ENCODE assay signal across 32 cellular contexts in the genomic region with DNA sequence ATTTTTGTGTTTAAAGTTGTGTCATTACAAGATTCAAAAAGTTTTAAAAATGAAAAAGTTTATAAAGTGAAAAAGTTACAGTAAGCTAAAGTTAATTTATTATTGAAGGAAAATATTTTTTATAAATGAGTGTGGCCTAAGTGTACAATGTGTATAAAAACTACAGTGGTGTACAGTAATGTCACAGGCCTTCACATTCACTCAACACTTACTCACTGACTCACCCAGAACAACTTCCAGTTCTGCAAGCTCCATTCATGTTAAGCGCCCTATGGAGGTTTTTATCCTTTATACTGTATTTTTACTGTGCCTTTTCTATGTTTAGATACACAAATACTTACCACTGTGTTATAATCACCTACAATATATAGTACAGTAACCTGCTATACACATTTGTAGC.
DNase-seq lines count a peak whose midpoint lies in the region; ATAC-seq, FAIRE-seq and TF ChIP-seq lines count a peak whose summit lies in the region.
"Had no signal": no experiment of that assay in that cellular context is flagged by ENCODE, and none has a peak within 500 bp of the region (broad histone marks: within the 10 kb centered on the region; RNA-seq: fewer than 3 reads in every experiment).

No MANE protein-coding gene starts in this region.

- no peak overlapping the region for H3K4me3 Mint-ChIP-seq in activated T-cell treated with anti-CD3 and anti-CD28 coated beads, Interleukin-2, amount 50 U/mL, for 24 hours
- H3K4me3 Mint-ChIP-seq: activated naive CD8-positive, alpha-beta T cell treated with anti-CD3 and anti-CD28 coated beads, Interleukin-2, amount 10 ng/mL, durations not matched to agents 7 days and 5 days; activated T-cell treated with anti-CD3 and anti-CD28 coated beads, Interleukin-2, amount 50 U/mL, for 4 hours; CD4-positive, alpha-beta T cell; central memory CD8-positive, alpha-beta T cell; neural progenitor cell; stimulated activated naive CD8-positive, alpha-beta T cell treated with anti-CD3 and anti-CD28 coated beads, Interleukin-15, Interleukin-2, amounts not matched to agents 100 ng/mL and 50 ng/mL, for 24 hours; WTC11 had no signal

- intact Hi-C loops in IMR-90 (cut with micrococcal nuclease): loop anchor here (5.0 kb wide), 1 partner anchor 135 kb away; no protein-coding TSS in a partner anchor

- H4K91ac ChIP-seq in IMR-90 (ENCODE audit: insufficient read depth, low read depth, low read length): no peak overlapping the region

- CTCF ChIA-PET in IMR-90 (lab: Yijun Ruan, JAX): no interaction called here

- POLR2A ChIA-PET in IMR-90 (lab: Charles Lee; ENCODE audit: unreplicated experiment): no interaction called here

- H3K27me3 Mint-ChIP-seq in activated T-cell treated with anti-CD3 and anti-CD28 coated beads, Interleukin-2, amount 50 U/mL, for 24 hours: no peaks in the 10 kb centered on the region
- H3K27me3 Mint-ChIP-seq: CD4-positive, alpha-beta T cell; central memory CD8-positive, alpha-beta T cell; stimulated activated naive CD8-positive, alpha-beta T cell treated with anti-CD3 and anti-CD28 coated beads, Interleukin-15, Interleukin-2, amounts not matched to agents 100 ng/mL and 50 ng/mL, for 24 hours had no signal

- no peak for TF ChIP-seq RAD21 in IMR-90 (IDR thresholded peaks at IDR 0.05; ENCODE audit: low read length)

- no peak overlapping the region for H3K56ac ChIP-seq in IMR-90 (ENCODE audit: extremely low read depth, insufficient read depth, low read length)

- H2BK20ac ChIP-seq in IMR-90 (ENCODE audit: low read depth, low read length): no peak overlapping the region

- H3K23ac ChIP-seq in IMR-90 (ENCODE audit: low read depth, low read length): no peak overlapping the region

- H4K5ac ChIP-seq in IMR-90 (ENCODE audit: low read depth, low read length): no peak overlapping the region

- DNase-seq in AG10803 (ENCODE audit: low read depth): peak; percentile 70
- peak; percentile 79 for DNase-seq in IMR-90
- peak; percentile 76 for DNase-seq in bronchial epithelial cell (ENCODE audit: low read depth)
- DNase-seq in iris pigment epithelial cell (ENCODE audit: low read depth): peak; percentile 67
- DNase-seq in COLO829 (ENCODE audit: low spot score): no peak
- no peak for DNase-seq in activated T-cell treated with anti-CD3 and anti-CD28 coated beads, Interleukin-2, amount 50 U/mL, for 24 hours
- no peak for DNase-seq in tibial nerve (ENCODE audit: low spot score in 2 of 2)
- DNase-seq: activated CD4-positive, alpha-beta T cell treated with anti-CD3 and anti-CD28 coated beads, Interleukin-2, amount 50 U/mL, for 1 hour; activated gamma-delta T cell; activated naive CD8-positive, alpha-beta T cell treated with anti-CD3 and anti-CD28 coated beads, Interleukin-2, amount 10 ng/mL, durations not matched to agents 7 days and 5 days; activated T-cell treated with anti-CD3 and anti-CD28 coated beads, Interleukin-2, amount 50 U/mL, for 4 hours; CD4-positive, alpha-beta T cell; dermis blood vessel endothelial cell; Karpas-422; left lung; mesendoderm; NCI-H446 treated with DMSO at 0.1 percent for 48 hours; NCI-H82; SJCRH30; spleen; stimulated activated CD8-positive, alpha-beta memory T cell treated with anti-CD3 and anti-CD28 coated beads, Interleukin-4, amount 100 ng/mL, for 48 hours; T1000; uterus had no signal

- in situ Hi-C loops in IMR-90 (cut with MboI; ENCODE audit: low sequenced_read_pairs): no loop called here

- no peak overlapping the region for H3K9ac ChIP-seq in IMR-90 (ENCODE audit: low read depth, low read length)
- H3K9ac ChIP-seq: neural progenitor cell had no signal

- H3K79me1 ChIP-seq in IMR-90 (ENCODE audit: low read depth in 1 of 2, low read length in 2 of 2): no peaks in the 10 kb centered on the region

- no peak overlapping the region for H3K4me3 ChIP-seq in AG10803 (ENCODE audit: low read length)
- no peak overlapping the region for H3K4me3 ChIP-seq in IMR-90 (ENCODE audit: insufficient read depth, low read depth, low read length)
- H3K4me3 ChIP-seq in bronchial epithelial cell (ENCODE audit: low read depth, low read length): no peak overlapping the region
- H3K4me3 ChIP-seq in tibial nerve: no peak overlapping the region
- H3K4me3 ChIP-seq: A549, GM12878, left lung, neural progenitor cell, SJCRH30, spleen, thoracic aorta, uterus had no signal

- no peaks in the 10 kb centered on the region for H3K9me3 Mint-ChIP-seq in activated T-cell treated with anti-CD3 and anti-CD28 coated beads, Interleukin-2, amount 50 U/mL, for 24 hours
- H3K9me3 Mint-ChIP-seq: activated naive CD8-positive, alpha-beta T cell treated with anti-CD3 and anti-CD28 coated beads, Interleukin-2, amount 10 ng/mL, durations not matched to agents 7 days and 5 days; activated T-cell treated with anti-CD3 and anti-CD28 coated beads, Interleukin-2, amount 50 U/mL, for 4 hours; CD4-positive, alpha-beta T cell; central memory CD8-positive, alpha-beta T cell; neural progenitor cell; stimulated activated naive CD8-positive, alpha-beta T cell treated with anti-CD3 and anti-CD28 coated beads, Interleukin-15, Interleukin-2, amounts not matched to agents 100 ng/mL and 50 ng/mL, for 24 hours; WTC11 had no signal

- H3K9me3 ChIP-seq in IMR-90 (ENCODE audit: control insufficient read depth, insufficient read depth, low read length) (no peaks in the 10 kb centered on the region), tibial nerve (no peaks in the 10 kb centered on the region)
- H3K9me3 ChIP-seq: A549, left lung, SJCRH30, spleen, thoracic aorta, uterus had no signal

- BruUV-seq in IMR-90 (replicated peaks; lab: Mats Ljungman, UMichigan): no TSS peak

- no peak overlapping the region for H2AFZ ChIP-seq in IMR-90 (replicated peaks; ENCODE audit: low read length, poor library complexity)

- TF ChIP-seq CTCF in AG10803 (conservative IDR thresholded peaks at IDR 0.05; ENCODE audit: low read length) (no peak), IMR-90 (conservative IDR thresholded peaks at IDR 0.05; ENCODE audit: low read depth, low read length) (no peak), bronchial epithelial cell (IDR thresholded peaks at IDR 0.05; ENCODE audit: insufficient read depth, low read length, severe bottlenecking) (no peak), tibial nerve (IDR thresholded peaks at IDR 0.05) (no peak)

- H3K27ac ChIP-seq in IMR-90 (ENCODE audit: insufficient read depth, low read length) (no peak overlapping the region), tibial nerve (no peak overlapping the region)
- H3K27ac ChIP-seq: A549, left lung, neural progenitor cell, SJCRH30, spleen, thoracic aorta, uterus had no signal

- no peak overlapping the region for H2BK120ac ChIP-seq in IMR-90 (ENCODE audit: low read depth, low read length)

- H4K8ac ChIP-seq in IMR-90 (ENCODE audit: low read depth in 2 of 2, low read length in 2 of 2): no peak overlapping the region

- H3K36me3 Mint-ChIP-seq in activated T-cell treated with anti-CD3 and anti-CD28 coated beads, Interleukin-2, amount 50 U/mL, for 24 hours (ENCODE audit: low read depth): no peaks in the 10 kb centered on the region
- H3K36me3 Mint-ChIP-seq: activated naive CD8-positive, alpha-beta T cell treated with anti-CD3 and anti-CD28 coated beads, Interleukin-2, amount 10 ng/mL, durations not matched to agents 7 days and 5 days; neural progenitor cell; WTC11 had no signal

- H3K4me1 Mint-ChIP-seq in activated T-cell treated with anti-CD3 and anti-CD28 coated beads, Interleukin-2, amount 50 U/mL, for 24 hours (ENCODE audit: low read depth): no peaks in the 10 kb centered on the region
- H3K4me1 Mint-ChIP-seq: activated naive CD8-positive, alpha-beta T cell treated with anti-CD3 and anti-CD28 coated beads, Interleukin-2, amount 10 ng/mL, durations not matched to agents 7 days and 5 days; central memory CD8-positive, alpha-beta T cell; neural progenitor cell had no signal

- no peak overlapping the region for H3K4ac ChIP-seq in IMR-90 (ENCODE audit: low read depth, low read length)

- H2BK5ac ChIP-seq in IMR-90 (ENCODE audit: low read depth, low read length, poor library complexity, severe bottlenecking): peak overlapping the region; percentile 95

- no peak overlapping the region for H3K14ac ChIP-seq in IMR-90 (replicated peaks; ENCODE audit: low read depth, low read length)

- H3K36me3 ChIP-seq in IMR-90 (ENCODE audit: control insufficient read depth, insufficient read depth, low read length) (no peaks in the 10 kb centered on the region), bronchial epithelial cell (ENCODE audit: control insufficient read depth, insufficient read depth, low read length) (no peaks in the 10 kb centered on the region), tibial nerve (no peaks in the 10 kb centered on the region)
- H3K36me3 ChIP-seq: left lung, neural progenitor cell, SJCRH30, spleen, thoracic aorta, uterus had no signal

- no peak overlapping the region for H2AK9ac ChIP-seq in IMR-90 (replicated peaks; ENCODE audit: low read depth, low read length, poor library complexity)

- no peak overlapping the region for H3K18ac ChIP-seq in IMR-90 (ENCODE audit: low read depth, low read length)

- no peaks in the 10 kb centered on the region for H4K20me1 ChIP-seq in IMR-90 (ENCODE audit: insufficient read depth, low read length)

- TF ChIP-seq EP300 in tibial nerve (IDR thresholded peaks at IDR 0.05): no peak

- dilution Hi-C loops in IMR-90 (cut with HindIII; ENCODE audit: low sequenced_read_pairs, unreplicated experiment): no loop called here

- no peaks in the 10 kb centered on the region for H3K27me3 ChIP-seq in IMR-90 (ENCODE audit: control insufficient read depth, insufficient read depth, low read length)
- no peaks in the 10 kb centered on the region for H3K27me3 ChIP-seq in bronchial epithelial cell (ENCODE audit: control insufficient read depth, insufficient read depth, low read length)
- H3K27me3 ChIP-seq in tibial nerve: no peaks in the 10 kb centered on the region
- H3K27me3 ChIP-seq: left lung, neural progenitor cell, SJCRH30, spleen, uterus had no signal

- no CpG with 5 or more reads among the region's 1 CpG for WGBS in IMR-90 (ENCODE audit: extremely low coverage in 2 of 2, insufficient read length in 1 of 2), 2 experiments
- WGBS in tibial nerve, 2 donors: 92 to 98% methylated on average over 1 of the region's 1 CpG

- TF ChIP-seq POLR2A in IMR-90 (IDR thresholded peaks at IDR 0.05; ENCODE audit: low read depth, low read length) (no peak), tibial nerve (IDR thresholded peaks at IDR 0.05) (no peak)

- H3K4me1 ChIP-seq in IMR-90 (ENCODE audit: control insufficient read depth, insufficient read depth, low read length): peaks cover 5% of the 10 kb centered on the region
- H3K4me1 ChIP-seq in tibial nerve: no peaks in the 10 kb centered on the region
- H3K4me1 ChIP-seq: A549, left lung, neural progenitor cell, SJCRH30, spleen, uterus had no signal

- no peak overlapping the region; the same call in 2 of the 3 replicates for H2BK15ac ChIP-seq in IMR-90 (ENCODE audit: low read depth, low read length)

- H3K4me2 ChIP-seq in IMR-90 (ENCODE audit: low read depth, low read length): no peak overlapping the region
- H3K4me2 ChIP-seq: A549, neural progenitor cell had no signal

- ATAC-seq in IMR-90 (ENCODE audit: low read depth) (peak; percentile 84), GM21360 (IDR thresholded peaks at IDR 0.05; ENCODE audit: unreplicated experiment) (no peak)
- ATAC-seq: A549; activated T-cell treated with anti-CD3 and anti-CD28 coated beads, Interleukin-2, amount 50 U/mL, for 4 hours; GM12878; HepG2; left lung; WTC11 had no signal

- no peak overlapping the region for H2AK5ac ChIP-seq in IMR-90 (ENCODE audit: low read depth, low read length)

- no peak for FAIRE-seq in bronchial epithelial cell (lab: Jason Lieb, UNC)
- FAIRE-seq: A549, GM12878, HepG2 had no signal

- H3K9me1 ChIP-seq in IMR-90 (ENCODE audit: insufficient read depth, low read length): no peaks in the 10 kb centered on the region

- H3K27ac Mint-ChIP-seq in activated T-cell treated with anti-CD3 and anti-CD28 coated beads, Interleukin-2, amount 50 U/mL, for 24 hours: no peak overlapping the region
- H3K27ac Mint-ChIP-seq: activated naive CD8-positive, alpha-beta T cell treated with anti-CD3 and anti-CD28 coated beads, Interleukin-2, amount 10 ng/mL, durations not matched to agents 7 days and 5 days; CD4-positive, alpha-beta T cell; neural progenitor cell; stimulated activated naive CD8-positive, alpha-beta T cell treated with anti-CD3 and anti-CD28 coated beads, Interleukin-15, Interleukin-2, amounts not matched to agents 100 ng/mL and 50 ng/mL, for 24 hours; WTC11 had no signal

Comparison
In these comparisons a context has a peak if more than half of its experiments do, and no peak if none do; other contexts are left out.
1. DNase-seq: peak in AG10803 (single experiment), IMR-90 (single experiment), bronchial epithelial cell (single experiment) and iris pigment epithelial cell (single experiment); none in COLO829 (single experiment), activated T-cell treated with anti-CD3 and anti-CD28 coated beads, Interleukin-2, amount 50 U/mL, for 24 hours (single experiment) and tibial nerve (0 of 2).